ENCODE assay signal across 16 cellular contexts in genomic region chr12:52156310-52156709, GRCh38. TPM values are rescaled to one million over a fixed set of nuclear protein-coding genes. Genes with fewer than 3 reads are reported as not detected.
A peak's percentile ranks its signal among the peaks of the same experiment; 100 is the strongest.
DNase-seq lines count a peak whose midpoint lies in the region; ATAC-seq and TF ChIP-seq lines count a peak whose summit lies in the region.
"Had no signal": no experiment of that assay in that cellular context is flagged by ENCODE, and none has a peak within 500 bp of the region (broad histone marks: within the 10 kb centered on the region; RNA-seq: fewer than 3 reads in every experiment).

No MANE protein-coding gene starts in this region.

- H3K4me1 Mint-ChIP-seq in activated naive CD4-positive, alpha-beta T cell treated with anti-CD3 and anti-CD28 coated beads, Interleukin-2, amount 10 ng/mL, durations not matched to agents 7 days and 5 days = peaks cover 74% of the 10 kb centered on the region
- H3K4me1 Mint-ChIP-seq in type B pancreatic cell (ENCODE audit: unreplicated experiment) = peaks cover 5% of the 10 kb centered on the region
- peaks cover 4% of the 10 kb centered on the region for H3K4me1 Mint-ChIP-seq in progenitor cell of endocrine pancreas (ENCODE audit: low read depth)
- H3K4me1 Mint-ChIP-seq: endodermal cell had no signal

- no peaks in the 10 kb centered on the region for H3K9me3 ChIP-seq in ascending aorta
- H3K9me3 ChIP-seq: BE2C, lower lobe of right lung had no signal

- H3K27ac Mint-ChIP-seq in activated naive CD4-positive, alpha-beta T cell treated with anti-CD3 and anti-CD28 coated beads, Interleukin-2, amount 10 ng/mL, durations not matched to agents 7 days and 5 days = peak overlapping the region; percentile 52
- H3K27ac Mint-ChIP-seq in type B pancreatic cell (peak overlapping the region; percentile 84), progenitor cell of endocrine pancreas (no peak overlapping the region)
- H3K27ac Mint-ChIP-seq: activated naive CD8-positive, alpha-beta T cell; endodermal cell had no signal

- H3K27me3 Mint-ChIP-seq in activated naive CD4-positive, alpha-beta T cell treated with anti-CD3 and anti-CD28 coated beads, Interleukin-2, amount 10 ng/mL, durations not matched to agents 7 days and 5 days = peaks cover under 1% of the 10 kb centered on the region
- H3K27me3 Mint-ChIP-seq in type B pancreatic cell (peaks cover 3% of the 10 kb centered on the region), progenitor cell of endocrine pancreas (peaks cover 11% of the 10 kb centered on the region)
- H3K27me3 Mint-ChIP-seq: activated naive CD8-positive, alpha-beta T cell had no signal

- no peaks in the 10 kb centered on the region for H3K36me3 ChIP-seq in ascending aorta
- H3K36me3 ChIP-seq: BE2C, lower lobe of right lung had no signal

- H3K9me3 Mint-ChIP-seq in activated naive CD4-positive, alpha-beta T cell treated with anti-CD3 and anti-CD28 coated beads, Interleukin-2, amount 10 ng/mL, durations not matched to agents 7 days and 5 days = peaks cover 4% of the 10 kb centered on the region
- no peaks in the 10 kb centered on the region for H3K9me3 Mint-ChIP-seq in type B pancreatic cell
- no peaks in the 10 kb centered on the region for H3K9me3 Mint-ChIP-seq in progenitor cell of endocrine pancreas (ENCODE audit: low read depth)
- H3K9me3 Mint-ChIP-seq: endodermal cell had no signal

- H3K27ac ChIP-seq in epithelial cell of prostate = peak overlapping the region; percentile 100
- no peak overlapping the region for H3K27ac ChIP-seq in ascending aorta
- H3K27ac ChIP-seq: lower lobe of right lung had no signal

- H3K4me3 Mint-ChIP-seq in activated naive CD4-positive, alpha-beta T cell treated with anti-CD3 and anti-CD28 coated beads, Interleukin-2, amount 10 ng/mL, durations not matched to agents 7 days and 5 days = no peak overlapping the region
- H3K4me3 Mint-ChIP-seq in type B pancreatic cell (no peak overlapping the region), progenitor cell of endocrine pancreas (ENCODE audit: low read depth) (no peak overlapping the region)
- H3K4me3 Mint-ChIP-seq: activated naive CD8-positive, alpha-beta T cell; endodermal cell had no signal

- H3K4me1 ChIP-seq in ascending aorta = peaks cover 0 to 6% of the 10 kb centered on the region in 2 donors
- H3K4me1 ChIP-seq: BE2C had no signal

- no peak for ATAC-seq in GM18498 (IDR thresholded peaks at IDR 0.05; ENCODE audit: unreplicated experiment)

- DNase-seq in activated naive CD4-positive, alpha-beta T cell treated with anti-CD3 and anti-CD28 coated beads, Interleukin-2, amount 10 ng/mL, durations not matched to agents 7 days and 5 days = no peak
- no peak for DNase-seq in activated naive CD4-positive, alpha-beta T cell treated with Interleukin-2 at 50 U/mL for 16 hours
- DNase-seq in RKO (ENCODE audit: low spot score) (peak; percentile 51), epithelial cell of prostate (ENCODE audit: low read depth, low spot score) (no peak), type B pancreatic cell (ENCODE audit: extremely low spot score, unreplicated experiment) (no peak), ascending aorta (ENCODE audit: low spot score in 2 of 2) (no peak), progenitor cell of endocrine pancreas (ENCODE audit: low spot score, unreplicated experiment) (no peak)
- DNase-seq: GOT3, KG1 had no signal

- TF ChIP-seq CTCF in type B pancreatic cell (conservative IDR thresholded peaks at IDR 0.05) (no peak), ascending aorta (IDR thresholded peaks at IDR 0.05) (no peak), progenitor cell of endocrine pancreas (IDR thresholded peaks at IDR 0.05; ENCODE audit: unreplicated experiment) (no peak)

- H3K4me3 ChIP-seq in ascending aorta = no peak overlapping the region
- H3K4me3 ChIP-seq: lower lobe of right lung had no signal

- H3K27me3 ChIP-seq in ascending aorta = no peaks in the 10 kb centered on the region
- H3K27me3 ChIP-seq: BE2C had no signal

- intact Hi-C loops in ascending aorta (cut with DNase I) = loop anchor here (2.0 to 5.0 kb wide), 3 partner anchors 122 to 824 kb away; no protein-coding TSS in a partner anchor

- H3K36me3 Mint-ChIP-seq in activated naive CD4-positive, alpha-beta T cell treated with anti-CD3 and anti-CD28 coated beads, Interleukin-2, amount 10 ng/mL, durations not matched to agents 7 days and 5 days = peaks cover 3% of the 10 kb centered on the region
- no peaks in the 10 kb centered on the region for H3K36me3 Mint-ChIP-seq in type B pancreatic cell
- no peaks in the 10 kb centered on the region for H3K36me3 Mint-ChIP-seq in progenitor cell of endocrine pancreas (ENCODE audit: insufficient read depth)
- H3K36me3 Mint-ChIP-seq: activated naive CD8-positive, alpha-beta T cell had no signal

- CTCF ChIA-PET in activated naive CD4-positive, alpha-beta T cell treated with anti-CD3 and anti-CD28 coated beads, Interleukin-2, amount 10 ng/mL, durations not matched to agents 7 days and 5 days (lab: Charles Lee) = interaction anchor here (0.6 to 4.0 kb wide), 13 partner anchors 18 to 724 kb away, joined by 3 to 31 read pairs (median 4); no protein-coding TSS in a partner anchor

RNA-seq across cellular contexts. Expression of gene KRT80, which starts 35.5 kb away (rescaled TPM):
- 23.1 and 65.1 TPM in 2 replicates for total RNA-seq in type B pancreatic cell (ENCODE audit: low replicate concordance)
- total RNA-seq in ascending aorta = not detected
- 0.07 and 0.20 TPM in 2 replicates for total RNA-seq in progenitor cell of endocrine pancreas
- total RNA-seq: activated CD8-positive, alpha-beta memory T cell treated with anti-CD3 and anti-CD28 coated beads for 36 hours; OCI-LY7 had no signal

Comparison
In these comparisons a context has a peak if more than half of its experiments do, and no peak if none do; other contexts are left out.
1. RNA of gene KRT80, which starts 35.5 kb away (total RNA-seq): 23.1 to 65.1 TPM in type B pancreatic cell; 0.07 to 0.20 TPM in progenitor cell of endocrine pancreas and not detected in ascending aorta (single experiment); every median in the first group is over 10 times any median in the second.